ENCODE assay signal across 8 cellular contexts in genomic region chr18:77101410-77102245, GRCh38. TPM values are rescaled to one million over a fixed set of nuclear protein-coding genes. Genes with fewer than 3 reads are reported as not detected.
DNase-seq lines count a peak whose midpoint lies in the region; ATAC-seq and TF ChIP-seq lines count a peak whose summit lies in the region.

No MANE protein-coding gene starts in this region.

- POLR2A ChIA-PET in activated CD4-positive, alpha-beta T cell treated with anti-CD3 and anti-CD28 coated beads, Interleukin-2, amount 10 ng/mL, durations not matched to agents 7 days and 5 days (lab: Charles Lee): interaction anchor here (1.2 kb wide), 1 partner anchor 40 kb away, joined by 6 read pairs; no protein-coding TSS in a partner anchor

- H3K36me3 ChIP-seq in neuronal stem cell (replicated peaks in 1 of 2; ENCODE audit: control insufficient read depth in 2 of 2, insufficient read depth in 2 of 2, low read length in 2 of 2) (no peaks in the 10 kb centered on the region), urinary bladder (ENCODE audit: insufficient read depth) (no peaks in the 10 kb centered on the region), WERI-Rb-1 (no peaks in the 10 kb centered on the region)

- H4K8ac ChIP-seq in neuronal stem cell (ENCODE audit: low read depth, low read length): no peak overlapping the region

- CTCF ChIA-PET in activated CD4-positive, alpha-beta T cell treated with anti-CD3 and anti-CD28 coated beads, Interleukin-2, amount 10 ng/mL, durations not matched to agents 7 days and 5 days (lab: Charles Lee): interaction anchor here (0.8 to 2.0 kb wide), 6 partner anchors 28 to 108 kb away, joined by 3 to 7 read pairs (median 3); no protein-coding TSS in a partner anchor

- no peak overlapping the region for H2BK120ac ChIP-seq in neuronal stem cell (ENCODE audit: low read depth, low read length)

- H2AK5ac ChIP-seq in neuronal stem cell (ENCODE audit: low read depth, low read length): no peak overlapping the region

- no peak overlapping the region for H3K27ac ChIP-seq in neuronal stem cell (replicated peaks; ENCODE audit: low read length)
- H3K27ac ChIP-seq in urinary bladder (ENCODE audit: low read depth): peak overlapping the region; percentile 87
- no peak overlapping the region for H3K27ac ChIP-seq in WERI-Rb-1

- no peak overlapping the region for H2BK5ac ChIP-seq in neuronal stem cell (ENCODE audit: low read length)

- H3K14ac ChIP-seq in neuronal stem cell (ENCODE audit: low read length): no peak overlapping the region

- H3K23ac ChIP-seq in neuronal stem cell (ENCODE audit: low read depth, low read length, poor library complexity): no peak overlapping the region

- H3K9me3 Mint-ChIP-seq in IgD-negative memory B cell: no peaks in the 10 kb centered on the region
- no peaks in the 10 kb centered on the region for H3K9me3 Mint-ChIP-seq in activated CD4-positive, alpha-beta T cell treated with anti-CD3 and anti-CD28 coated beads, Interleukin-2, amount 10 ng/mL, durations not matched to agents 7 days and 5 days

- H3K79me1 ChIP-seq in neuronal stem cell (ENCODE audit: low read depth, low read length): no peaks in the 10 kb centered on the region

- H3K18ac ChIP-seq in neuronal stem cell (ENCODE audit: low read length): peak overlapping the region; percentile 71

- peak overlapping the region; percentile 91 to 95 (median 94) for H3K27ac Mint-ChIP-seq in IgD-negative memory B cell
- peak overlapping the region; percentile 99 for H3K27ac Mint-ChIP-seq in activated CD4-positive, alpha-beta T cell treated with anti-CD3 and anti-CD28 coated beads, Interleukin-2, amount 10 ng/mL, durations not matched to agents 7 days and 5 days

- no peaks in the 10 kb centered on the region for H3K36me3 Mint-ChIP-seq in IgD-negative memory B cell
- H3K36me3 Mint-ChIP-seq in activated CD4-positive, alpha-beta T cell treated with anti-CD3 and anti-CD28 coated beads, Interleukin-2, amount 10 ng/mL, durations not matched to agents 7 days and 5 days (ENCODE audit: low read depth): peaks cover 84% of the 10 kb centered on the region

- no CpG with 5 or more reads among the region's 16 CpGs for WGBS in neuronal stem cell (ENCODE audit: extremely low coverage in 2 of 2, insufficient read length in 2 of 2, insufficient replicate concordance in 1 of 2), 2 donors
- WGBS in urinary bladder: 34% methylated on average over 16 of the region's 16 CpGs

- H3K4me3 ChIP-seq in neuronal stem cell (ENCODE audit: low read length in 2 of 2) (no peak overlapping the region), urinary bladder (ENCODE audit: low read depth, low read length) (no peak overlapping the region), WERI-Rb-1 (ENCODE audit: low read depth, low read length) (no peak overlapping the region)

- H3K4me1 Mint-ChIP-seq in IgD-negative memory B cell: peaks cover 57 to 59% (median 59%) of the 10 kb centered on the region in 3 donors
- H3K4me1 Mint-ChIP-seq in activated CD4-positive, alpha-beta T cell treated with anti-CD3 and anti-CD28 coated beads, Interleukin-2, amount 10 ng/mL, durations not matched to agents 7 days and 5 days: peaks cover 95% of the 10 kb centered on the region

- H3K4me2 ChIP-seq in neuronal stem cell (ENCODE audit: insufficient read depth, low read length, poor library complexity, severe bottlenecking): no peak overlapping the region

- no peak overlapping the region for H3K4ac ChIP-seq in neuronal stem cell (ENCODE audit: low read length)

- DNase-seq in ELF-1 (ENCODE audit: low read depth, low spot score): peak; percentile 85
- DNase-seq in activated CD4-positive, alpha-beta T cell treated with anti-CD3 and anti-CD28 coated beads, Interleukin-2, amount 10 ng/mL, durations not matched to agents 7 days and 5 days: peak; percentile 47
- no peak for DNase-seq in neuronal stem cell (ENCODE audit: low spot score)
- no peak for DNase-seq in WERI-Rb-1

- no peaks in the 10 kb centered on the region for H3K9me3 ChIP-seq in neuronal stem cell (replicated peaks in 1 of 2; ENCODE audit: control insufficient read depth in 2 of 2, insufficient read depth in 1 of 2, low read depth in 1 of 2, low read length in 2 of 2)
- H3K9me3 ChIP-seq in WERI-Rb-1 (ENCODE audit: severe bottlenecking): no peaks in the 10 kb centered on the region

- H2AFZ ChIP-seq in neuronal stem cell (ENCODE audit: low read length): peak overlapping the region; percentile 66

- H2BK12ac ChIP-seq in neuronal stem cell (ENCODE audit: low read length): no peak overlapping the region

- H3K4me1 ChIP-seq in neuronal stem cell (ENCODE audit: control insufficient read depth in 2 of 2, insufficient read depth in 1 of 2, low read depth in 1 of 2, low read length in 2 of 2) (peaks cover 8 to 11% of the 10 kb centered on the region in 2 donors), urinary bladder (ENCODE audit: insufficient read depth) (no peaks in the 10 kb centered on the region)

- H3K27me3 Mint-ChIP-seq in IgD-negative memory B cell: no peaks in the 10 kb centered on the region
- H3K27me3 Mint-ChIP-seq in activated CD4-positive, alpha-beta T cell treated with anti-CD3 and anti-CD28 coated beads, Interleukin-2, amount 10 ng/mL, durations not matched to agents 7 days and 5 days: no peaks in the 10 kb centered on the region

- no peak for TF ChIP-seq CTCF in WERI-Rb-1 (IDR thresholded peaks at IDR 0.05; ENCODE audit: low read depth, low read length)

- peak overlapping the region; percentile 75 to 94 (median 87) for H3K4me3 Mint-ChIP-seq in IgD-negative memory B cell
- peak overlapping the region; percentile 73 for H3K4me3 Mint-ChIP-seq in activated CD4-positive, alpha-beta T cell treated with anti-CD3 and anti-CD28 coated beads, Interleukin-2, amount 10 ng/mL, durations not matched to agents 7 days and 5 days

- H2BK15ac ChIP-seq in neuronal stem cell (ENCODE audit: low read length): no peak overlapping the region

- H3K27me3 ChIP-seq in neuronal stem cell (ENCODE audit: control insufficient read depth in 3 of 3, insufficient read depth in 3 of 3, low read depth in 1 of 3, low read length in 3 of 3) (peaks cover 0 to 4% (median 0%) of the 10 kb centered on the region in 3 experiments), WERI-Rb-1 (ENCODE audit: insufficient read depth, low read depth, severe bottlenecking) (no peaks in the 10 kb centered on the region)

- H3K9ac ChIP-seq in neuronal stem cell (ENCODE audit: low read depth, low read length, poor library complexity): no peak overlapping the region

- peak; percentile 40 for ATAC-seq in GM21723 (IDR thresholded peaks at IDR 0.05; ENCODE audit: unreplicated experiment)
- ATAC-seq in esophagus mucosa: peak; percentile 95

- no peak overlapping the region for H4K91ac ChIP-seq in neuronal stem cell (ENCODE audit: low read depth, low read length, poor library complexity)

RNA-seq across cellular contexts. Expression of gene MBP, which starts 31.0 kb away (rescaled TPM):
- polyA plus RNA-seq in IgD-negative memory B cell (89.4 TPM), urinary bladder (9.6 TPM)
- 100 to 1,000 TPM; 111 to 133 TPM for total RNA-seq in activated CD4-positive, alpha-beta T cell treated with anti-CD3 and anti-CD28 coated beads, Interleukin-2, amount 10 ng/mL, durations not matched to agents 7 days and 5 days
- total RNA-seq in esophagus mucosa (25.5 TPM), urinary bladder (24.4 TPM)
- polyA plus RNA-seq in neuronal stem cell (2013, experiment 1 of 2): 1.5 TPM
- 1.4 TPM for polyA plus RNA-seq in neuronal stem cell (2013, experiment 2 of 2)

Comparison
In these comparisons a context has a peak if more than half of its experiments do, and no peak if none do; other contexts are left out.
1. DNase-seq: peak in ELF-1 (single experiment) and activated CD4-positive, alpha-beta T cell treated with anti-CD3 and anti-CD28 coated beads, Interleukin-2, amount 10 ng/mL, durations not matched to agents 7 days and 5 days (single experiment); none in neuronal stem cell (single experiment) and WERI-Rb-1 (single experiment).